31 cellular contexts compared by ENCODE assay signal in genomic region chr3:122057676-122058075, GRCh38. TPM values are rescaled to one million over a fixed set of nuclear protein-coding genes. Genes with fewer than 3 reads are reported as not detected.
"Had no signal": no experiment of that assay in that cellular context is flagged by ENCODE, and none has a peak within 500 bp of the region (broad histone marks: within the 10 kb centered on the region; RNA-seq: fewer than 3 reads in every experiment).

No MANE protein-coding gene starts in this region.

- H3K9me3 Mint-ChIP-seq: activated CD4-positive, alpha-beta memory T cell treated with anti-CD3 and anti-CD28 coated beads, Interleukin-2, amount 10 ng/mL, durations not matched to agents 7 days and 5 days; activated CD4-positive, alpha-beta T cell treated with anti-CD3 and anti-CD28 coated beads, Interleukin-2, amount 10 ng/mL, durations not matched to agents 7 days and 5 days; activated T-cell treated with anti-CD3 and anti-CD28 coated beads, Interleukin-2, amount 50 U/mL, for 24 hours; endodermal cell; nephron progenitor cell; stimulated activated effector memory CD8-positive, alpha-beta T cell treated with anti-CD3 and anti-CD28 coated beads, Interleukin-12 subunit alpha, Interleukin-12 subunit beta, amount 100 ng/mL, for 72 hours had no signal

- H3K27ac ChIP-seq: neutrophil, ovary, prostate gland, skin epidermis, upper lobe of left lung had no signal

- H3K9me3 ChIP-seq: neutrophil, ovary, prostate gland, upper lobe of left lung had no signal

- H3K36me3 ChIP-seq: neutrophil, ovary, prostate gland, upper lobe of left lung had no signal

- H3K4me1 ChIP-seq: prostate gland, upper lobe of left lung had no signal

- H3K4me3 ChIP-seq: ovary, prostate gland, skin epidermis, upper lobe of left lung had no signal

- H3K27ac Mint-ChIP-seq: activated CD4-positive, alpha-beta memory T cell treated with anti-CD3 and anti-CD28 coated beads, Interleukin-2, amount 10 ng/mL, durations not matched to agents 7 days and 5 days; activated CD4-positive, alpha-beta T cell treated with anti-CD3 and anti-CD28 coated beads, Interleukin-2, amount 10 ng/mL, durations not matched to agents 7 days and 5 days; activated T-cell treated with anti-CD3 and anti-CD28 coated beads, Interleukin-2, amount 50 U/mL, for 24 hours; endodermal cell; naive B cell; nephron progenitor cell; stimulated activated effector memory CD8-positive, alpha-beta T cell treated with anti-CD3 and anti-CD28 coated beads, Interleukin-12 subunit alpha, Interleukin-12 subunit beta, amount 100 ng/mL, for 72 hours; stimulated activated naive CD8-positive, alpha-beta T cell treated with anti-CD3 and anti-CD28 coated beads, Interleukin-15, amount 100 ng/mL, for 72 hours had no signal

- H3K36me3 Mint-ChIP-seq: stimulated activated effector memory CD8-positive, alpha-beta T cell treated with anti-CD3 and anti-CD28 coated beads, Interleukin-12 subunit alpha, Interleukin-12 subunit beta, amount 100 ng/mL, for 72 hours had no signal

- H3K4me3 Mint-ChIP-seq: activated CD4-positive, alpha-beta memory T cell treated with anti-CD3 and anti-CD28 coated beads, Interleukin-2, amount 10 ng/mL, durations not matched to agents 7 days and 5 days; activated CD4-positive, alpha-beta T cell treated with anti-CD3 and anti-CD28 coated beads, Interleukin-2, amount 10 ng/mL, durations not matched to agents 7 days and 5 days; activated T-cell treated with anti-CD3 and anti-CD28 coated beads, Interleukin-2, amount 50 U/mL, for 24 hours; endodermal cell; nephron progenitor cell; stimulated activated effector memory CD8-positive, alpha-beta T cell treated with anti-CD3 and anti-CD28 coated beads, Interleukin-12 subunit alpha, Interleukin-12 subunit beta, amount 100 ng/mL, for 72 hours; stimulated activated naive CD8-positive, alpha-beta T cell treated with anti-CD3 and anti-CD28 coated beads, Interleukin-15, amount 100 ng/mL, for 72 hours had no signal

- DNase-seq: activated CD4-positive, alpha-beta memory T cell treated with anti-CD3 and anti-CD28 coated beads, Interleukin-2, amount 10 ng/mL, durations not matched to agents 7 days and 5 days; activated CD4-positive, alpha-beta T cell treated with anti-CD3 and anti-CD28 coated beads for 1 hour; activated CD4-positive, alpha-beta T cell treated with anti-CD3 and anti-CD28 coated beads, Interleukin-2, amount 10 ng/mL, durations not matched to agents 7 days and 5 days; activated CD8-positive, alpha-beta memory T cell treated with anti-CD3 and anti-CD28 coated beads, Interleukin-2, amount 50 U/mL, for 48 hours; activated gamma-delta T cell treated with Interleukin-2 at 50 U/mL for 16 hours; activated naive CD4-positive, alpha-beta T cell treated with anti-CD3 and anti-CD28 coated beads, Interleukin-2, amount 50 U/mL, for 16 hours; activated T-cell treated with anti-CD3 and anti-CD28 coated beads, Interleukin-2, amount 50 U/mL, for 24 hours; amygdala; caudate nucleus; cortex of kidney; endodermal cell; foreskin fibroblast; head of caudate nucleus; hippocampal formation; left cardiac atrium; left ventricle myocardium superior; naive B cell; nephron progenitor cell; ovary; retina; stimulated activated CD4-positive, alpha-beta T cell treated with anti-CD3 and anti-CD28 coated beads, Interleukin-4, amount 100 ng/mL, for 24 hours; stimulated activated naive CD8-positive, alpha-beta T cell treated with anti-CD3 and anti-CD28 coated beads, Interleukin-15, amount 100 ng/mL, for 72 hours; substantia nigra; upper lobe of left lung had no signal

- H3K27me3 ChIP-seq: ovary, upper lobe of left lung had no signal

- H3K4me1 Mint-ChIP-seq: activated CD4-positive, alpha-beta T cell treated with anti-CD3 and anti-CD28 coated beads, Interleukin-2, amount 10 ng/mL, durations not matched to agents 7 days and 5 days; nephron progenitor cell; stimulated activated effector memory CD8-positive, alpha-beta T cell treated with anti-CD3 and anti-CD28 coated beads, Interleukin-12 subunit alpha, Interleukin-12 subunit beta, amount 100 ng/mL, for 72 hours; stimulated activated naive CD8-positive, alpha-beta T cell treated with anti-CD3 and anti-CD28 coated beads, Interleukin-15, amount 100 ng/mL, for 72 hours had no signal

RNA-seq across cellular contexts. Expression of gene CD86, which starts 2.5 kb away (rescaled TPM):
- total RNA-seq: chondrocyte, endodermal cell, lung microvascular endothelial cell had no signal

RNA-seq across cellular contexts. Expression of gene ILDR1, which starts 35.6 kb away (rescaled TPM):
- total RNA-seq: chondrocyte, left cardiac atrium, lung microvascular endothelial cell, sciatic nerve had no signal
